1 cellular context compared by ENCODE assay signal in genomic region chr19:49893135-49893534, GRCh38.
TF ChIP-seq lines count a peak whose summit lies in the region.

No MANE protein-coding gene starts in this region.

TF ChIP-seq in HEK293, 187 proteins besides CTCF, POLR2A, EP300 and RAD21 (continued from another document):
- TF ChIP-seq ZNF280D (tag by site-specific recombination; IDR thresholded peaks at IDR 0.05) (no peak), EGR2 (tag by site-specific recombination; IDR thresholded peaks at IDR 0.05; ENCODE audit: low read depth) (peak; percentile 46), MZF1 (tag by site-specific recombination; IDR thresholded peaks at IDR 0.05; ENCODE audit: borderline replicate concordance) (no peak), ZSCAN16 (tag by site-specific recombination; IDR thresholded peaks at IDR 0.05) (no peak), ZNF23 (tag by site-specific recombination; IDR thresholded peaks at IDR 0.05; ENCODE audit: borderline replicate concordance) (no peak), ZNF580 (tag by site-specific recombination; IDR thresholded peaks at IDR 0.05) (no peak), ZBTB7A (tag by site-specific recombination; IDR thresholded peaks at IDR 0.05; ENCODE audit: low read depth) (no peak), ZNF155 (tag by site-specific recombination; IDR thresholded peaks at IDR 0.05) (no peak), SETDB1 (IDR thresholded peaks at IDR 0.05; ENCODE audit: insufficient read length, low read length) (no peak), ZNF610 (tag by site-specific recombination; IDR thresholded peaks at IDR 0.05; ENCODE audit: borderline replicate concordance) (no peak), ZNF184 (tag by site-specific recombination; IDR thresholded peaks at IDR 0.05) (no peak), ZNF157 (tag by site-specific recombination; IDR thresholded peaks at IDR 0.05) (no peak), ZNF362 (tag by site-specific recombination; IDR thresholded peaks at IDR 0.05) (no peak)
